Comparison of ENCODE assay signal across 8 cellular contexts in the genomic region with DNA sequence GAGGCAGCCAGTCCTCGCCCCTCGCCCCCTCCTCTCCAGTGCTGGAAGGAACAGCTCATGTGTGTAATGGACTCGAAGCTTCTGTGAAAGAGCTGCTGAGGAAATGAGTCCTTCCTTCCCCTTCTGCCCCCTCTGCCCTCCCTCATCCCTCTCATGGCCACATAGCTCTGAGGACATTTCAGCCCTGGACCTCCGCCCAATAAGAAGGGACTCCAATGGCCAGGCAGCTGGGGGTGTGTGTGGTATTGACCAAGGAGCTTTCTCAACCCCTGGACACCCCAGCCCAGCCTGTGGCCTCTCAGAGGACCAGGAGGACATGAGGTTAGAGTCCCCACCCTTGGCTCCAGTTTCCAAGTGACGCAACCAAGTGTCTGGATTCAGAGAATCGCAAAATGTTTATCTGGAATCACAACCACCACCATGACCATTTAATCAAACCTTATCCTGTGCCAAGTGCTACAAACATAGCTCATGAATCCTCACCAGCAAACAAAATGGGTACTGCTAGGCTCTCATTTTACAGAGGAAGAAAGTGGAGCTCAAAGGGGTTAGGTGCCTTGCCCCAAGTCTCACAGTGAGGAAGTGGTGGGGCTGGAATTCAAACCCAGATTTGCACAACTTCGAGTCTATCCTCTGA. TPM values are rescaled to one million over a fixed set of nuclear protein-coding genes. Genes with fewer than 3 reads are reported as not detected.
DNase-seq lines count a peak whose midpoint lies in the region; ATAC-seq lines count a peak whose summit lies in the region.

No MANE protein-coding gene starts in this region.

- peak overlapping the region in 4 of 11 experiments; percentile 5 to 38 (median 10); a peak in 3 of 22 replicates for H3K27ac ChIP-seq in BLaER1 treated with 17β-estradiol and CSF1 and Interleukin-3, amounts not matched to agents 10 nM and 100 nM

- peaks cover 65 to 98% (median 86%) of the 10 kb centered on the region in 10 experiments for H3K4me1 ChIP-seq in BLaER1 treated with 17β-estradiol and CSF1 and Interleukin-3, amounts not matched to agents 10 nM and 100 nM

- H3K36me3 ChIP-seq in BLaER1 treated with 17β-estradiol and CSF1 and Interleukin-3, amounts not matched to agents 10 nM and 100 nM, result no peaks in the 10 kb centered on the region

- H3K27me3 Mint-ChIP-seq in natural killer cell treated with Interleukin-12 subunit alpha and Interleukin-12 subunit beta and Interleukin-15 and Interleukin-18, amount 100 ng/mL, for 72 hours, result no peaks in the 10 kb centered on the region

- H3K9ac ChIP-seq in BLaER1 treated with 17β-estradiol and CSF1 and Interleukin-3, amounts not matched to agents 10 nM and 100 nM, result peak overlapping the region in 4 of 11 experiments; percentile 1 to 48 (median 29); a peak in 3 of 22 replicates

- no peak overlapping the region for H3K4me3 ChIP-seq in BLaER1 treated with 17β-estradiol and CSF1 and Interleukin-3, amounts not matched to agents 10 nM and 100 nM

- peaks cover 0 to 94% (median 87%) of the 10 kb centered on the region in 11 experiments; a peak in 20 of 22 replicates for H4K20me1 ChIP-seq in BLaER1 treated with 17β-estradiol and CSF1 and Interleukin-3, amounts not matched to agents 10 nM and 100 nM

- ATAC-seq in natural killer cell treated with Interleukin-12 subunit alpha and Interleukin-12 subunit beta and Interleukin-15 and Interleukin-18, amount 100 ng/mL, for 72 hours, result no peak
- ATAC-seq in HG03460 (IDR thresholded peaks at IDR 0.05; ENCODE audit: unreplicated experiment), result no peak

- H3K9me3 Mint-ChIP-seq in natural killer cell treated with Interleukin-12 subunit alpha and Interleukin-12 subunit beta and Interleukin-15 and Interleukin-18, amount 100 ng/mL, for 72 hours, result no peaks in the 10 kb centered on the region

- H3K4me1 Mint-ChIP-seq in natural killer cell treated with Interleukin-12 subunit alpha and Interleukin-12 subunit beta and Interleukin-15 and Interleukin-18, amount 100 ng/mL, for 72 hours (ENCODE audit: low read depth in 2 of 2), result peaks cover 46 to 72% of the 10 kb centered on the region in 2 donors

- peaks cover 0 to 58% (median 0%) of the 10 kb centered on the region in 11 experiments; a peak in 8 of 22 replicates for H3K27me3 ChIP-seq in BLaER1 treated with 17β-estradiol and CSF1 and Interleukin-3, amounts not matched to agents 10 nM and 100 nM

- DNase-seq in NCI-H2029 (lab: John Stamatoyannopoulos, UW) (peak; percentile 71), dedifferentiated amniotic fluid mesenchymal stem cell (ENCODE audit: extremely low spot score) (peak; percentile 83), COLO829 (ENCODE audit: low spot score) (no peak)
- no peak for DNase-seq in natural killer cell treated with Interleukin-12 subunit alpha and Interleukin-12 subunit beta and Interleukin-15 and Interleukin-18, amount 100 ng/mL, for 72 hours (ENCODE audit: low spot score)
- no peak for DNase-seq in effector CD8-positive, alpha-beta T cell (lab: John Stamatoyannopoulos, UW)
- DNase-seq in activated effector memory CD4-positive, alpha-beta T cell treated with Interleukin-2 at 50 U/mL for 16 hours, result no peak

- no peaks in the 10 kb centered on the region for H3K36me3 Mint-ChIP-seq in natural killer cell treated with Interleukin-12 subunit alpha and Interleukin-12 subunit beta and Interleukin-15 and Interleukin-18, amount 100 ng/mL, for 72 hours

- peak overlapping the region; percentile 72 to 99 (median 98) for H3K4me2 ChIP-seq in BLaER1 treated with 17β-estradiol and CSF1 and Interleukin-3, amounts not matched to agents 10 nM and 100 nM

- no peaks in the 10 kb centered on the region for H3K9me3 ChIP-seq in BLaER1 treated with 17β-estradiol and CSF1 and Interleukin-3, amounts not matched to agents 10 nM and 100 nM (replicated peaks in 1 of 11)

- peak overlapping the region; percentile 25 for H3K4me3 Mint-ChIP-seq in natural killer cell treated with Interleukin-12 subunit alpha and Interleukin-12 subunit beta and Interleukin-15 and Interleukin-18, amount 100 ng/mL, for 72 hours

- H3K27ac Mint-ChIP-seq in natural killer cell treated with Interleukin-12 subunit alpha and Interleukin-12 subunit beta and Interleukin-15 and Interleukin-18, amount 100 ng/mL, for 72 hours, result peak overlapping the region; percentile 37 to 62

RNA-seq across cellular contexts. Expression of a gene that starts 47.8 kb away (rescaled TPM):
- 10 to 100 TPM; 33.7 to 53.9 TPM for total RNA-seq in natural killer cell treated with Interleukin-12 subunit alpha and Interleukin-12 subunit beta and Interleukin-15 and Interleukin-18, amount 100 ng/mL, for 72 hours

Comparison
In these comparisons a context has a peak if more than half of its experiments do, and no peak if none do; other contexts are left out.
1. DNase-seq: peak in NCI-H2029 (single experiment) and dedifferentiated amniotic fluid mesenchymal stem cell (single experiment); none in natural killer cell treated with Interleukin-12 subunit alpha and Interleukin-12 subunit beta and Interleukin-15 and Interleukin-18, amount 100 ng/mL, for 72 hours (single experiment), COLO829 (single experiment), effector CD8-positive, alpha-beta T cell (single experiment) and activated effector memory CD4-positive, alpha-beta T cell treated with Interleukin-2 at 50 U/mL for 16 hours (single experiment).